In the genomic region with DNA sequence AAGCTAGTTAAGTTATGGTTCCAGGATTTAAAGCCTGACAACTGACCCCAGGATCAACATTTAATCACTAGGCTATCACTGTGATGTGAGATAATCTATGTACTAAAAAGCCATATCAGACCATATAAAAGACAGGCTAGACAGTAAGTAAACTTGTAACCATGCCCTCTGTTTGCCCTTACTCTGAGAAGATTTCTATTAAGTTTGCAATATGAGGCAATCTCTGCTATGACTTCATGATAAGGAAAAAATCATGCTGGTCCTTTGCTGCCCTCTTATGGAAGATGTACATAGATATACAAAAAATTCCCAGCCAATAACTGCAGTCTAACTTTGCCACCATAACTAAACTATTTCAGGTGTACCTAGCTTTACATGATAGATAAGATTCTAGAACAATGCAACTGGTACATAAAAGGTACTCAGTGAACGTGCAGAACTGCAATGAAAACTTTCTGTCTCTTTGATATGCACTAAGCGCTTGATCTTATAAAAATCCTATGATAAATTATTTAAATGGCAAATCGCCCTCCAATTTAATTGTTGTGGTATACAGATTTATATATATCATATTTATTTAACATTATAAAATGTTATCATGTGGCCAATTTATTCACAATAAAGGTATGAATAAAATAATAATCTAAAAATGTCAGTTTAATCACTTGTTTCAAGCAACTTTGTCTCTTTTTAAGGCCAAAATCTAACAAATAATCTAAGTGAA, we compare ENCODE assay signal across 8 cellular contexts.
A peak's percentile ranks its signal among the peaks of the same experiment; 100 is the strongest.
DNase-seq lines count a peak whose midpoint lies in the region; TF ChIP-seq lines count a peak whose summit lies in the region.

No MANE protein-coding gene starts in this region.

- H4K20me1 ChIP-seq in neural cell (ENCODE audit: insufficient read depth) = no peaks in the 10 kb centered on the region

- peaks cover 42% of the 10 kb centered on the region for H3K79me2 ChIP-seq in neural cell (replicated peaks; ENCODE audit: insufficient read depth, low read length)

- TF ChIP-seq CTCF in neural cell (IDR thresholded peaks at IDR 0.05; ENCODE audit: poor library complexity, severe bottlenecking) = peak; percentile 82

- H3K4me3 ChIP-seq in SJCRH30 (no peak overlapping the region), neural cell (ENCODE audit: low read length) (no peak overlapping the region)

- no peak overlapping the region for H2AFZ ChIP-seq in neural cell (ENCODE audit: low read depth, low read length)

- no peak overlapping the region for H3K27ac ChIP-seq in SJCRH30
- H3K27ac ChIP-seq in neural cell (ENCODE audit: low read length) = no peak overlapping the region

- peak; percentile 87 for TF ChIP-seq RAD21 in neural cell (conservative IDR thresholded peaks at IDR 0.05)

- peak; percentile 86 for DNase-seq in ELR (ENCODE audit: low read depth)
- peak; percentile 75 for DNase-seq in LHCN-M2 (ENCODE audit: low read depth)
- peak; percentile 10 to 58 for DNase-seq in SJCRH30
- peak; percentile 38 for DNase-seq in epidermal melanocyte (ENCODE audit: insufficient read length, low spot score)
- no peak for DNase-seq in activated effector memory CD4-positive, alpha-beta T cell treated with anti-CD3 and anti-CD28 coated beads, Interleukin-2, amount 50 U/mL, for 16 hours
- no peak for DNase-seq in activated CD8-positive, alpha-beta memory T cell treated with anti-CD3 and anti-CD28 coated beads, Interleukin-2, amount 50 U/mL, for 4 hours
- no peak for DNase-seq in activated gamma-delta T cell (lab: John Stamatoyannopoulos, UW)

- H3K36me3 ChIP-seq in SJCRH30 (no peaks in the 10 kb centered on the region), neural cell (ENCODE audit: insufficient read depth, low read length) (no peaks in the 10 kb centered on the region)

- H3K9ac ChIP-seq in neural cell (ENCODE audit: low read length) = no peak overlapping the region

- H3K4me1 ChIP-seq in SJCRH30 = no peaks in the 10 kb centered on the region

- H3K4me2 ChIP-seq in neural cell (ENCODE audit: low read length) = no peak overlapping the region

- H3K9me2 ChIP-seq in neural cell (ENCODE audit: insufficient read depth, low read length) = no peaks in the 10 kb centered on the region

- no peak for TF ChIP-seq EP300 in neural cell (conservative IDR thresholded peaks at IDR 0.05; ENCODE audit: poor library complexity, severe bottlenecking)

- H3K27me3 ChIP-seq in SJCRH30 (no peaks in the 10 kb centered on the region), neural cell (ENCODE audit: insufficient read depth, low read depth, low read length) (no peaks in the 10 kb centered on the region)

- no peaks in the 10 kb centered on the region for H3F3A ChIP-seq in neural cell (ENCODE audit: insufficient read depth, low read length, poor library complexity, severe bottlenecking)

- no peaks in the 10 kb centered on the region for H3K9me3 ChIP-seq in SJCRH30 (replicated peaks)
- no peaks in the 10 kb centered on the region for H3K9me3 ChIP-seq in neural cell (ENCODE audit: low read length)

TF ChIP-seq in neural cell, 6 proteins besides CTCF, POLR2A, EP300 and RAD21:
- TF ChIP-seq POLR2AphosphoS5 (IDR thresholded peaks at IDR 0.05) = no peak
- TF ChIP-seq SMC3 (conservative IDR thresholded peaks at IDR 0.05; ENCODE audit: poor library complexity) = peak; percentile 83

Comparison
In these comparisons a context has a peak if more than half of its experiments do, and no peak if none do; other contexts are left out.
1. DNase-seq: peak in ELR (single experiment), LHCN-M2 (single experiment), SJCRH30 (2 of 2) and epidermal melanocyte (single experiment); none in activated effector memory CD4-positive, alpha-beta T cell treated with anti-CD3 and anti-CD28 coated beads, Interleukin-2, amount 50 U/mL, for 16 hours (single experiment), activated CD8-positive, alpha-beta memory T cell treated with anti-CD3 and anti-CD28 coated beads, Interleukin-2, amount 50 U/mL, for 4 hours (single experiment) and activated gamma-delta T cell (single experiment).